9 cellular contexts compared by ENCODE assay signal in the genomic region with DNA sequence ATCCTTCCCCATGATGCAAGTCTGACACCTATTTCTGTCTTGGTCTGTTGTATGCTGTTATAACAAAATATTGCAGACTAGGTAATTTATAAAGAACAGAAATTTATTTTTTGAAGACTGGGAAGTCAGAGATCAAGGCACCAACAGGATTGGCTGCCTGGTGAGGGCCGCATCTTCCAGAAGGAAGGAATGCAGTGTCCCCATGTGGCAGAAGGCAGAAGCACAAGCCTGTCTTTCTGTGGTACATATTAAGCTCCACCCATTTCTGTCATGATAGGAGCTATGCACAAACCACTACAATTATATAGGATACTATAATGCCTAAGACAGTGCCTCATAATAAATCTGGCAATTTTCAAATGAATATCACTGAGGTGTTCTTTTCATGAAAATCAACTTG.
DNase-seq lines count a peak whose midpoint lies in the region; ATAC-seq and TF ChIP-seq lines count a peak whose summit lies in the region.
"Had no signal": no experiment of that assay in that cellular context is flagged by ENCODE, and none has a peak within 500 bp of the region (broad histone marks: within the 10 kb centered on the region; RNA-seq: fewer than 3 reads in every experiment).

No MANE protein-coding gene starts in this region.

- H3K4me3 ChIP-seq in coronary artery: no peak overlapping the region

- ATAC-seq in HG02981 (IDR thresholded peaks at IDR 0.05; ENCODE audit: unreplicated experiment): no peak
- no peak for ATAC-seq in HG03097 (IDR thresholded peaks at IDR 0.05; ENCODE audit: low FRiP score, unreplicated experiment)

- H3K27ac ChIP-seq in coronary artery: no peak overlapping the region

- peak; percentile 56 for TF ChIP-seq CTCF in progenitor cell of endocrine pancreas (IDR thresholded peaks at IDR 0.05; ENCODE audit: unreplicated experiment)
- TF ChIP-seq CTCF in coronary artery (IDR thresholded peaks at IDR 0.05): no peak

- H3K4me1 Mint-ChIP-seq in progenitor cell of endocrine pancreas (ENCODE audit: low read depth): peaks cover 8% of the 10 kb centered on the region
- H3K4me1 Mint-ChIP-seq: naive B cell had no signal

- no peak overlapping the region for H3K4me3 Mint-ChIP-seq in progenitor cell of endocrine pancreas (ENCODE audit: low read depth)
- H3K4me3 Mint-ChIP-seq: naive B cell had no signal

- no peaks in the 10 kb centered on the region for H3K9me3 Mint-ChIP-seq in progenitor cell of endocrine pancreas (ENCODE audit: low read depth)

- no peak overlapping the region for H3K27ac Mint-ChIP-seq in progenitor cell of endocrine pancreas
- H3K27ac Mint-ChIP-seq: naive B cell had no signal

- H3K36me3 Mint-ChIP-seq in progenitor cell of endocrine pancreas (ENCODE audit: insufficient read depth): no peaks in the 10 kb centered on the region
- H3K36me3 Mint-ChIP-seq: naive B cell had no signal

- DNase-seq in NCI-H2081 (lab: John Stamatoyannopoulos, UW) (peak; percentile 36 to 56), NCI-H2081 treated with DMSO at 0.1 percent for 48 hours (lab: John Stamatoyannopoulos, UW) (no peak), NAMALWA (ENCODE audit: low spot score) (peak; percentile 32), dermis blood vessel endothelial cell (peak; percentile 44), progenitor cell of endocrine pancreas (ENCODE audit: low spot score, unreplicated experiment) (no peak), coronary artery (ENCODE audit: low spot score) (no peak)
- DNase-seq: naive B cell had no signal

- no peaks in the 10 kb centered on the region for H3K27me3 Mint-ChIP-seq in progenitor cell of endocrine pancreas
- H3K27me3 Mint-ChIP-seq: naive B cell had no signal

Comparison
In these comparisons a context has a peak if more than half of its experiments do, and no peak if none do; other contexts are left out.
1. DNase-seq: peak in NCI-H2081 (2 of 2), NAMALWA (single experiment) and dermis blood vessel endothelial cell (single experiment); none in NCI-H2081 treated with DMSO at 0.1 percent for 48 hours (single experiment), progenitor cell of endocrine pancreas (single experiment) and coronary artery (single experiment).